8 cellular contexts compared by ENCODE assay signal in genomic region chr3:150410311-150411105, GRCh38. TPM values are rescaled to one million over a fixed set of nuclear protein-coding genes. Genes with fewer than 3 reads are reported as not detected.
A peak's percentile ranks its signal among the peaks of the same experiment; 100 is the strongest.
DNase-seq lines count a peak whose midpoint lies in the region; ATAC-seq and TF ChIP-seq lines count a peak whose summit lies in the region.

No MANE protein-coding gene starts in this region.

- peaks cover 4% of the 10 kb centered on the region; the same call in 1 of the 2 replicates for H3K36me3 Mint-ChIP-seq in WTC11

- CTCF ChIA-PET in WTC11 (lab: Charles Lee), result interaction anchor here (0.6 to 4.1 kb wide), 16 partner anchors 11 to 501 kb away, joined by 3 to 30 read pairs (median 4); no protein-coding TSS in a partner anchor

- no peak overlapping the region for H3K27ac Mint-ChIP-seq in WTC11

- TF ChIP-seq CTCF in GM12865 (IDR thresholded peaks at IDR 0.05; ENCODE audit: insufficient read depth, low read depth, low read length, missing control alignments) (no peak), WTC11 (IDR thresholded peaks at IDR 0.05) (no peak), choroid plexus epithelial cell (conservative IDR thresholded peaks at IDR 0.05; ENCODE audit: low read depth, low read length) (no peak)

- H4K20me1 ChIP-seq in Karpas-422 (ENCODE audit: insufficient read depth, low read depth, low read length), result peaks cover 57% of the 10 kb centered on the region

- ATAC-seq in WTC11 (peak; percentile 8), left colon (peak; percentile 11), HG03280 (IDR thresholded peaks at IDR 0.05; ENCODE audit: unreplicated experiment) (no peak)

- no peaks in the 10 kb centered on the region for H3K27me3 ChIP-seq in Karpas-422 (ENCODE audit: low read length)

- H3K36me3 ChIP-seq in Karpas-422 (ENCODE audit: insufficient read depth, low read length), result peaks cover 29% of the 10 kb centered on the region; the same call in 1 of the 2 replicates

- H3K4me3 ChIP-seq in GM12865 (ENCODE audit: low read depth, low read length) (peak overlapping the region; percentile 65), Karpas-422 (ENCODE audit: low read length) (peak overlapping the region; percentile 93), choroid plexus epithelial cell (ENCODE audit: low read depth, low read length) (peak overlapping the region; percentile 95)

- H3K79me2 ChIP-seq in Karpas-422 (ENCODE audit: low read length), result peaks cover 65% of the 10 kb centered on the region

- H2AFZ ChIP-seq in Karpas-422 (ENCODE audit: low read length), result no peak overlapping the region

- no peaks in the 10 kb centered on the region for H3K27me3 Mint-ChIP-seq in WTC11 (ENCODE audit: low read depth)

- POLR2A ChIA-PET in WTC11 (lab: Charles Lee), result no interaction called here

- DNase-seq in GM12865 (ENCODE audit: low read depth) (peak; percentile 41), Karpas-422 (peak; percentile 72), WTC11 (ENCODE audit: low spot score) (peak; percentile 15), choroid plexus epithelial cell (ENCODE audit: low read depth) (no peak), left colon (peak; percentile 41 to 58), HCEC 1CT (no peak)
- peak; percentile 35 for DNase-seq in stimulated activated CD4-positive, alpha-beta T cell treated with anti-CD3 and anti-CD28 coated beads, Interleukin-1b, Interleukin-23, amount 100 ng/mL, for 48 hours

- no peaks in the 10 kb centered on the region for H3K9me3 ChIP-seq in Karpas-422 (ENCODE audit: low read length)

- peak overlapping the region; percentile 73 for H3K4me3 Mint-ChIP-seq in WTC11

- H3K27ac ChIP-seq in Karpas-422 (ENCODE audit: low read length), result no peak overlapping the region

- no peaks in the 10 kb centered on the region for H3K9me3 Mint-ChIP-seq in WTC11

- peak overlapping the region; percentile 85 for H3K9ac ChIP-seq in Karpas-422 (ENCODE audit: low read length)

- peak overlapping the region; percentile 98 for H3K4me2 ChIP-seq in Karpas-422 (ENCODE audit: low read depth, low read length, poor library complexity, severe bottlenecking)

- intact Hi-C loops in left colon (cut with DNase I, micrococcal nuclease), result loop anchor here in 1 of 2 donors (5.0 to 10.0 kb wide), 2 partner anchors 84 to 173 kb away; no protein-coding TSS in a partner anchor

- peaks cover 52% of the 10 kb centered on the region for H3K4me1 Mint-ChIP-seq in WTC11

- H3K4me1 ChIP-seq in Karpas-422 (ENCODE audit: low read length), result peaks cover 40% of the 10 kb centered on the region

- no peaks in the 10 kb centered on the region for H3K9me2 ChIP-seq in Karpas-422 (replicated peaks; ENCODE audit: insufficient read depth, low read length)

TF ChIP-seq in WTC11, 78 proteins besides CTCF, POLR2A, EP300 and RAD21 (continues in another document):
- TF ChIP-seq TCF7 (CRISPR knock-in tag; IDR thresholded peaks at IDR 0.05; ENCODE audit: low read depth), result 0 out of 2 replicates have a peak, but pooled peaks have one; percentile 17
- TF ChIP-seq ZMAT4 (CRISPR knock-in tag; IDR thresholded peaks at IDR 0.05), result no peak
- 0 out of 2 replicates have a peak, but pooled peaks have one; percentile 48 for TF ChIP-seq ZNF138 (CRISPR knock-in tag; conservative IDR thresholded peaks at IDR 0.05)
- TF ChIP-seq CREB1 (CRISPR knock-in tag; IDR thresholded peaks at IDR 0.05), result no peak
- TF ChIP-seq USF2 (CRISPR knock-in tag; IDR thresholded peaks at IDR 0.05), result peak; percentile 41
- TF ChIP-seq TEAD4 (CRISPR knock-in tag; IDR thresholded peaks at IDR 0.05), result 0 out of 2 replicates have a peak, but pooled peaks have one; percentile 26
- TF ChIP-seq ZNF121 (CRISPR knock-in tag; IDR thresholded peaks at IDR 0.05), result no peak
- TF ChIP-seq GTF2I (CRISPR knock-in tag; conservative IDR thresholded peaks at IDR 0.05), result no peak
- TF ChIP-seq MYBL2 (CRISPR knock-in tag; IDR thresholded peaks at IDR 0.05), result 0 out of 2 replicates have a peak, but pooled peaks have one; percentile 0
- no peak for TF ChIP-seq CDX4 (CRISPR knock-in tag; IDR thresholded peaks at IDR 0.05; ENCODE audit: borderline replicate concordance)
- TF ChIP-seq AFF4 (CRISPR knock-in tag; IDR thresholded peaks at IDR 0.05; ENCODE audit: borderline replicate concordance), result no peak; the same call in 1 of the 2 replicates
- no peak for TF ChIP-seq AR (CRISPR knock-in tag; IDR thresholded peaks at IDR 0.05)

RNA-seq across cellular contexts. Expression of gene TSC22D2, which starts 2.4 kb away (rescaled TPM):
- total RNA-seq in Karpas-422 (2014; rRNA removed; shearing (Covaris generic); ENCODE audit: low replicate concordance), result 8.7 and 44.4 TPM in 2 replicates
- 20.1 to 24.0 TPM (median 21.1 TPM) in 3 replicates for total RNA-seq in WTC11 (2021)
- total RNA-seq in left colon, result 10 to 100 TPM; 22.4 to 28.3 TPM

Comparison
In these comparisons a context has a peak if more than half of its experiments do, and no peak if none do; other contexts are left out.
1. DNase-seq: peak in GM12865 (single experiment), Karpas-422 (single experiment), WTC11 (single experiment), left colon (2 of 2) and stimulated activated CD4-positive, alpha-beta T cell treated with anti-CD3 and anti-CD28 coated beads, Interleukin-1b, Interleukin-23, amount 100 ng/mL, for 48 hours (single experiment); none in choroid plexus epithelial cell (single experiment) and HCEC 1CT (single experiment).
2. Peak in every context shown above with its lines, with median percentiles within 50 percentile points of each other: H3K4me3 ChIP-seq.